In the genomic region with DNA sequence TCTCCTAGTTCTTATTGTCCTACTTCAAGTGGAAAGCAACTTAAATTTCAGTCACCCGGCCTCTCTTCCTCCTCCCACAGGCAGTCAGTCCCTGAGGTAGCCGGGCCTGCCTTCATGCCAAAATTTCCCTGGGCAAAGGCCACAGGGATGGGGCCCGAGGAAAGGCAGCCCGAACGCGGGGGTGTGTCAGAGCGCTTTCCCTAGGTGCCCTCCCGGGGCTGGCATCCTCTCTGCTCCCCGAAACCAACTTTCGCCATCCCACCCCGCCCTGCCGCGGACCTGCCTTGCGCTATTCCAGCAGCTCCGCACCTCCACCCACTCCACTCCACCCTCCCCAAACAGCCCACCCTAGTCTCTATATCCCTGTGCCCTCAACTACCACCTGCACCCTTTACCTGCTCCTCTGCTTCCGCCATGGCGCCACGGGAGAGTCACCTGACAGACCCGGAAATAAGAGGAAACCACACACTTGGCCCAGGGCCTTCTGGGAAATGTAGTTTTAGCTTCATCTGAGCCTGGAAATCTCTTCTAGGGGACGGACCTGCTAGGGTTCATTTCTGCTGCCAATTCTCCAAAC, we compare ENCODE assay signal across 1 cellular context.
TF ChIP-seq lines count a peak whose summit lies in the region.

A gene (minus strand): TSS at position 433 of the 577 bp plus-strand sequence. CDS start 17 bp downstream, at position 416.

TF ChIP-seq in HepG2, 621 proteins besides CTCF, POLR2A, EP300 and RAD21 (continued from another document and continues in another):
- TF ChIP-seq MYNN (CRISPR knock-in tag; IDR thresholded peaks at IDR 0.05; ENCODE audit: low read depth) (no peak), ZNF629 (CRISPR knock-in tag; conservative IDR thresholded peaks at IDR 0.05) (no peak), FOXK1 (CRISPR knock-in tag; IDR thresholded peaks at IDR 0.05; ENCODE audit: borderline replicate concordance, low read depth) (peak; percentile 63; the same call in 1 of the 2 replicates), KLF6 (CRISPR knock-in tag; IDR thresholded peaks at IDR 0.05) (0 out of 2 replicates have a peak, but pooled peaks have one; percentile 24), PCBP2 (optimal IDR thresholded peaks at IDR 0.05; ENCODE audit: low read depth, low read length, poor library complexity, severe bottlenecking) (peak; percentile 75), HNRNPL (IDR thresholded peaks at IDR 0.05; ENCODE audit: low read depth, low read length) (peak; percentile 75; the same call in 1 of the 2 replicates), HNF4A (CRISPR knock-in tag; IDR thresholded peaks at IDR 0.05) (no peak), SMAD3 (CRISPR knock-in tag; IDR thresholded peaks at IDR 0.05) (no peak), SAP130 (CRISPR knock-in tag; IDR thresholded peaks at IDR 0.05; ENCODE audit: low read depth) (peak; percentile 94), TEAD3 (CRISPR knock-in tag; optimal IDR thresholded peaks at IDR 0.05; ENCODE audit: borderline replicate concordance) (no peak), CBFB (CRISPR knock-in tag; IDR thresholded peaks at IDR 0.05) (peak; percentile 76; the same call in 1 of the 2 replicates), CREB1 (IDR thresholded peaks at IDR 0.05) (peak; percentile 44; the same call in 1 of the 2 replicates), CREB1 (CRISPR knock-in tag; IDR thresholded peaks at IDR 0.05) (peak; percentile 86), KMT2B (CRISPR knock-in tag; IDR thresholded peaks at IDR 0.05) (peak; percentile 82), ELF3 (CRISPR knock-in tag; IDR thresholded peaks at IDR 0.05) (peak; percentile 98), NR2F1 (CRISPR knock-in tag; IDR thresholded peaks at IDR 0.05) (0 out of 4 replicates have a peak, but pooled peaks of 1 of the 2 experiments have one; percentile 13), SP1 (IDR thresholded peaks at IDR 0.05) (no peak), SP1 (CRISPR knock-in tag; IDR thresholded peaks at IDR 0.05) (no peak), PHF21A (CRISPR knock-in tag; IDR thresholded peaks at IDR 0.05) (0 out of 2 replicates have a peak, but pooled peaks have one; percentile 16), ATAD3A (CRISPR knock-in tag; IDR thresholded peaks at IDR 0.05) (no peak), ZNF761 (CRISPR knock-in tag; conservative IDR thresholded peaks at IDR 0.05) (no peak), ATF1 (CRISPR knock-in tag; IDR thresholded peaks at IDR 0.05) (0 out of 2 replicates have a peak, but pooled peaks have one; percentile 29), SSRP1 (CRISPR knock-in tag; IDR thresholded peaks at IDR 0.05) (no peak)
- TF ChIP-seq, protein P1, sequence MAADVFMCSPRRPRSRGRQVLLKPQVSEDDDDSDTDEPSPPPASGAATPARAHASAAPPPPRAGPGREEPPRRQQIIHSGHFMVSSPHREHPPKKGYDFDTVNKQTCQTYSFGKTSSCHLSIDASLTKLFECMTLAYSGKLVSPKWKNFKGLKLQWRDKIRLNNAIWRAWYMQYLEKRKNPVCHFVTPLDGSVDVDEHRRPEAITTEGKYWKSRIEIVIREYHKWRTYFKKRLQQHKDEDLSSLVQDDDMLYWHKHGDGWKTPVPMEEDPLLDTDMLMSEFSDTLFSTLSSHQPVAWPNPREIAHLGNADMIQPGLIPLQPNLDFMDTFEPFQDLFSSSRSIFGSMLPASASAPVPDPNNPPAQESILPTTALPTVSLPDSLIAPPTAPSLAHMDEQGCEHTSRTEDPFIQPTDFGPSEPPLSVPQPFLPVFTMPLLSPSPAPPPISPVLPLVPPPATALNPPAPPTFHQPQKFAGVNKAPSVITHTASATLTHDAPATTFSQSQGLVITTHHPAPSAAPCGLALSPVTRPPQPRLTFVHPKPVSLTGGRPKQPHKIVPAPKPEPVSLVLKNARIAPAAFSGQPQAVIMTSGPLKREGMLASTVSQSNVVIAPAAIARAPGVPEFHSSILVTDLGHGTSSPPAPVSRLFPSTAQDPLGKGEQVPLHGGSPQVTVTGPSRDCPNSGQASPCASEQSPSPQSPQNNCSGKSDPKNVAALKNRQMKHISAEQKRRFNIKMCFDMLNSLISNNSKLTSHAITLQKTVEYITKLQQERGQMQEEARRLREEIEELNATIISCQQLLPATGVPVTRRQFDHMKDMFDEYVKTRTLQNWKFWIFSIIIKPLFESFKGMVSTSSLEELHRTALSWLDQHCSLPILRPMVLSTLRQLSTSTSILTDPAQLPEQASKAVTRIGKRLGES (CRISPR knock-in tag; IDR thresholded peaks at IDR 0.05; ENCODE audit: borderline replicate concordance), result no peak
- TF ChIP-seq, protein P2, sequence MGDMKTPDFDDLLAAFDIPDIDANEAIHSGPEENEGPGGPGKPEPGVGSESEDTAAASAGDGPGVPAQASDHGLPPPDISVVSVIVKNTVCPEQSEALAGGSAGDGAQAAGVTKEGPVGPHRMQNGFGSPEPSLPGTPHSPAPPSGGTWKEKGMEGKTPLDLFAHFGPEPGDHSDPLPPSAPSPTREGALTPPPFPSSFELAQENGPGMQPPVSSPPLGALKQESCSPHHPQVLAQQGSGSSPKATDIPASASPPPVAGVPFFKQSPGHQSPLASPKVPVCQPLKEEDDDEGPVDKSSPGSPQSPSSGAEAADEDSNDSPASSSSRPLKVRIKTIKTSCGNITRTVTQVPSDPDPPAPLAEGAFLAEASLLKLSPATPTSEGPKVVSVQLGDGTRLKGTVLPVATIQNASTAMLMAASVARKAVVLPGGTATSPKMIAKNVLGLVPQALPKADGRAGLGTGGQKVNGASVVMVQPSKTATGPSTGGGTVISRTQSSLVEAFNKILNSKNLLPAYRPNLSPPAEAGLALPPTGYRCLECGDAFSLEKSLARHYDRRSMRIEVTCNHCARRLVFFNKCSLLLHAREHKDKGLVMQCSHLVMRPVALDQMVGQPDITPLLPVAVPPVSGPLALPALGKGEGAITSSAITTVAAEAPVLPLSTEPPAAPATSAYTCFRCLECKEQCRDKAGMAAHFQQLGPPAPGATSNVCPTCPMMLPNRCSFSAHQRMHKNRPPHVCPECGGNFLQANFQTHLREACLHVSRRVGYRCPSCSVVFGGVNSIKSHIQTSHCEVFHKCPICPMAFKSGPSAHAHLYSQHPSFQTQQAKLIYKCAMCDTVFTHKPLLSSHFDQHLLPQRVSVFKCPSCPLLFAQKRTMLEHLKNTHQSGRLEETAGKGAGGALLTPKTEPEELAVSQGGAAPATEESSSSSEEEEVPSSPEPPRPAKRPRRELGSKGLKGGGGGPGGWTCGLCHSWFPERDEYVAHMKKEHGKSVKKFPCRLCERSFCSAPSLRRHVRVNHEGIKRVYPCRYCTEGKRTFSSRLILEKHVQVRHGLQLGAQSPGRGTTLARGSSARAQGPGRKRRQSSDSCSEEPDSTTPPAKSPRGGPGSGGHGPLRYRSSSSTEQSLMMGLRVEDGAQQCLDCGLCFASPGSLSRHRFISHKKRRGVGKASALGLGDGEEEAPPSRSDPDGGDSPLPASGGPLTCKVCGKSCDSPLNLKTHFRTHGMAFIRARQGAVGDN (CRISPR knock-in tag; IDR thresholded peaks at IDR 0.05), result peak; percentile 66
- TF ChIP-seq, protein P3, sequence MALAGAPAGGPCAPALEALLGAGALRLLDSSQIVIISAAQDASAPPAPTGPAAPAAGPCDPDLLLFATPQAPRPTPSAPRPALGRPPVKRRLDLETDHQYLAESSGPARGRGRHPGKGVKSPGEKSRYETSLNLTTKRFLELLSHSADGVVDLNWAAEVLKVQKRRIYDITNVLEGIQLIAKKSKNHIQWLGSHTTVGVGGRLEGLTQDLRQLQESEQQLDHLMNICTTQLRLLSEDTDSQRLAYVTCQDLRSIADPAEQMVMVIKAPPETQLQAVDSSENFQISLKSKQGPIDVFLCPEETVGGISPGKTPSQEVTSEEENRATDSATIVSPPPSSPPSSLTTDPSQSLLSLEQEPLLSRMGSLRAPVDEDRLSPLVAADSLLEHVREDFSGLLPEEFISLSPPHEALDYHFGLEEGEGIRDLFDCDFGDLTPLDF (CRISPR knock-in tag; IDR thresholded peaks at IDR 0.05), result 0 out of 2 replicates have a peak, but pooled peaks have one; percentile 25
- TF ChIP-seq, protein P4, sequence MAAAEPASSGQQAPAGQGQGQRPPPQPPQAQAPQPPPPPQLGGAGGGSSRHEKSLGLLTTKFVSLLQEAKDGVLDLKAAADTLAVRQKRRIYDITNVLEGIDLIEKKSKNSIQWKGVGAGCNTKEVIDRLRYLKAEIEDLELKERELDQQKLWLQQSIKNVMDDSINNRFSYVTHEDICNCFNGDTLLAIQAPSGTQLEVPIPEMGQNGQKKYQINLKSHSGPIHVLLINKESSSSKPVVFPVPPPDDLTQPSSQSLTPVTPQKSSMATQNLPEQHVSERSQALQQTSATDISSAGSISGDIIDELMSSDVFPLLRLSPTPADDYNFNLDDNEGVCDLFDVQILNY (CRISPR knock-in tag; conservative IDR thresholded peaks at IDR 0.05), result no peak
- TF ChIP-seq, protein P5, sequence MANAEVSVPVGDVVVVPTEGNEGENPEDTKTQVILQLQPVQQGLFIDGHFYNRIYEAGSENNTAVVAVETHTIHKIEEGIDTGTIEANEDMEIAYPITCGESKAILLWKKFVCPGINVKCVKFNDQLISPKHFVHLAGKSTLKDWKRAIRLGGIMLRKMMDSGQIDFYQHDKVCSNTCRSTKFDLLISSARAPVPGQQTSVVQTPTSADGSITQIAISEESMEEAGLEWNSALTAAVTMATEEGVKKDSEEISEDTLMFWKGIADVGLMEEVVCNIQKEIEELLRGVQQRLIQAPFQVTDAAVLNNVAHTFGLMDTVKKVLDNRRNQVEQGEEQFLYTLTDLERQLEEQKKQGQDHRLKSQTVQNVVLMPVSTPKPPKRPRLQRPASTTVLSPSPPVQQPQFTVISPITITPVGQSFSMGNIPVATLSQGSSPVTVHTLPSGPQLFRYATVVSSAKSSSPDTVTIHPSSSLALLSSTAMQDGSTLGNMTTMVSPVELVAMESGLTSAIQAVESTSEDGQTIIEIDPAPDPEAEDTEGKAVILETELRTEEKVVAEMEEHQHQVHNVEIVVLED (CRISPR knock-in tag; IDR thresholded peaks at IDR 0.05; ENCODE audit: borderline replicate concordance), result peak; percentile 49; the same call in 1 of the 2 replicates
- TF ChIP-seq, protein P6, sequence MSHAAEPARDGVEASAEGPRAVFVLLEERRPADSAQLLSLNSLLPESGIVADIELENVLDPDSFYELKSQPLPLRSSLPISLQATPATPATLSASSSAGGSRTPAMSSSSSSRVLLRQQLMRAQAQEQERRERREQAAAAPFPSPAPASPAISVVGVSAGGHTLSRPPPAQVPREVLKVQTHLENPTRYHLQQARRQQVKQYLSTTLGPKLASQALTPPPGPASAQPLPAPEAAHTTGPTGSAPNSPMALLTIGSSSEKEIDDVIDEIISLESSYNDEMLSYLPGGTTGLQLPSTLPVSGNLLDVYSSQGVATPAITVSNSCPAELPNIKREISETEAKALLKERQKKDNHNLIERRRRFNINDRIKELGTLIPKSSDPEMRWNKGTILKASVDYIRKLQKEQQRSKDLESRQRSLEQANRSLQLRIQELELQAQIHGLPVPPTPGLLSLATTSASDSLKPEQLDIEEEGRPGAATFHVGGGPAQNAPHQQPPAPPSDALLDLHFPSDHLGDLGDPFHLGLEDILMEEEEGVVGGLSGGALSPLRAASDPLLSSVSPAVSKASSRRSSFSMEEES (CRISPR knock-in tag; IDR thresholded peaks at IDR 0.05), result peak; percentile 96
- TF ChIP-seq, protein P7, sequence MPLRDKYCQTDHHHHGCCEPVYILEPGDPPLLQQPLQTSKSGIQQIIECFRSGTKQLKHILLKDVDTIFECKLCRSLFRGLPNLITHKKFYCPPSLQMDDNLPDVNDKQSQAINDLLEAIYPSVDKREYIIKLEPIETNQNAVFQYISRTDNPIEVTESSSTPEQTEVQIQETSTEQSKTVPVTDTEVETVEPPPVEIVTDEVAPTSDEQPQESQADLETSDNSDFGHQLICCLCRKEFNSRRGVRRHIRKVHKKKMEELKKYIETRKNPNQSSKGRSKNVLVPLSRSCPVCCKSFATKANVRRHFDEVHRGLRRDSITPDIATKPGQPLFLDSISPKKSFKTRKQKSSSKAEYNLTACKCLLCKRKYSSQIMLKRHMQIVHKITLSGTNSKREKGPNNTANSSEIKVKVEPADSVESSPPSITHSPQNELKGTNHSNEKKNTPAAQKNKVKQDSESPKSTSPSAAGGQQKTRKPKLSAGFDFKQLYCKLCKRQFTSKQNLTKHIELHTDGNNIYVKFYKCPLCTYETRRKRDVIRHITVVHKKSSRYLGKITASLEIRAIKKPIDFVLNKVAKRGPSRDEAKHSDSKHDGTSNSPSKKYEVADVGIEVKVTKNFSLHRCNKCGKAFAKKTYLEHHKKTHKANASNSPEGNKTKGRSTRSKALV (CRISPR knock-in tag; IDR thresholded peaks at IDR 0.05), result no peak
- TF ChIP-seq, protein P8, sequence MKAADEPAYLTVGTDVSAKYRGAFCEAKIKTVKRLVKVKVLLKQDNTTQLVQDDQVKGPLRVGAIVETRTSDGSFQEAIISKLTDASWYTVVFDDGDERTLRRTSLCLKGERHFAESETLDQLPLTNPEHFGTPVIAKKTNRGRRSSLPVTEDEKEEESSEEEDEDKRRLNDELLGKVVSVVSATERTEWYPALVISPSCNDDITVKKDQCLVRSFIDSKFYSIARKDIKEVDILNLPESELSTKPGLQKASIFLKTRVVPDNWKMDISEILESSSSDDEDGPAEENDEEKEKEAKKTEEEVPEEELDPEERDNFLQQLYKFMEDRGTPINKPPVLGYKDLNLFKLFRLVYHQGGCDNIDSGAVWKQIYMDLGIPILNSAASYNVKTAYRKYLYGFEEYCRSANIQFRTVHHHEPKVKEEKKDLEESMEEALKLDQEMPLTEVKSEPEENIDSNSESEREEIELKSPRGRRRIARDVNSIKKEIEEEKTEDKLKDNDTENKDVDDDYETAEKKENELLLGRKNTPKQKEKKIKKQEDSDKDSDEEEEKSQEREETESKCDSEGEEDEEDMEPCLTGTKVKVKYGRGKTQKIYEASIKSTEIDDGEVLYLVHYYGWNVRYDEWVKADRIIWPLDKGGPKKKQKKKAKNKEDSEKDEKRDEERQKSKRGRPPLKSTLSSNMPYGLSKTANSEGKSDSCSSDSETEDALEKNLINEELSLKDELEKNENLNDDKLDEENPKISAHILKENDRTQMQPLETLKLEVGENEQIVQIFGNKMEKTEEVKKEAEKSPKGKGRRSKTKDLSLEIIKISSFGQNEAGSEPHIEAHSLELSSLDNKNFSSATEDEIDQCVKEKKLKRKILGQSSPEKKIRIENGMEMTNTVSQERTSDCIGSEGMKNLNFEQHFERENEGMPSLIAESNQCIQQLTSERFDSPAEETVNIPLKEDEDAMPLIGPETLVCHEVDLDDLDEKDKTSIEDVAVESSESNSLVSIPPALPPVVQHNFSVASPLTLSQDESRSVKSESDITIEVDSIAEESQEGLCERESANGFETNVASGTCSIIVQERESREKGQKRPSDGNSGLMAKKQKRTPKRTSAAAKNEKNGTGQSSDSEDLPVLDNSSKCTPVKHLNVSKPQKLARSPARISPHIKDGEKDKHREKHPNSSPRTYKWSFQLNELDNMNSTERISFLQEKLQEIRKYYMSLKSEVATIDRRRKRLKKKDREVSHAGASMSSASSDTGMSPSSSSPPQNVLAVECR (CRISPR knock-in tag; IDR thresholded peaks at IDR 0.05; ENCODE audit: borderline replicate concordance), result peak; percentile 87
- TF ChIP-seq, protein P9, sequence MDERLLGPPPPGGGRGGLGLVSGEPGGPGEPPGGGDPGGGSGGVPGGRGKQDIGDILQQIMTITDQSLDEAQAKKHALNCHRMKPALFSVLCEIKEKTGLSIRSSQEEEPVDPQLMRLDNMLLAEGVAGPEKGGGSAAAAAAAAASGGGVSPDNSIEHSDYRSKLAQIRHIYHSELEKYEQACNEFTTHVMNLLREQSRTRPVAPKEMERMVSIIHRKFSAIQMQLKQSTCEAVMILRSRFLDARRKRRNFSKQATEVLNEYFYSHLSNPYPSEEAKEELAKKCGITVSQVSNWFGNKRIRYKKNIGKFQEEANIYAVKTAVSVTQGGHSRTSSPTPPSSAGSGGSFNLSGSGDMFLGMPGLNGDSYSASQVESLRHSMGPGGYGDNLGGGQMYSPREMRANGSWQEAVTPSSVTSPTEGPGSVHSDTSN (CRISPR knock-in tag; IDR thresholded peaks at IDR 0.05), result no peak
